Comparison of ENCODE assay signal across 17 cellular contexts in genomic region chr4:3674479-3674851, GRCh38.
"Had no signal": no experiment of that assay in that cellular context is flagged by ENCODE, and none has a peak within 500 bp of the region (broad histone marks: within the 10 kb centered on the region; RNA-seq: fewer than 3 reads in every experiment).

No MANE protein-coding gene starts in this region.

- H3K27ac ChIP-seq: body of pancreas, cardiac muscle cell, left lung, thyroid gland had no signal

- H3K27me3 ChIP-seq: body of pancreas, cardiac muscle cell, thyroid gland had no signal

- DNase-seq: activated CD4-positive, alpha-beta memory T cell treated with anti-CD3 and anti-CD28 coated beads, Interleukin-2, amount 10 ng/mL, durations not matched to agents 7 days and 5 days; activated CD4-positive, alpha-beta T cell treated with anti-CD3 and anti-CD28 coated beads, Interleukin-2, amount 10 ng/mL, durations not matched to agents 24 days and 14 days; activated effector memory CD4-positive, alpha-beta T cell treated with anti-CD3 and anti-CD28 coated beads, Interleukin-2, amount 50 U/mL, for 16 hours; activated naive CD4-positive, alpha-beta T cell treated with anti-CD3 and anti-CD28 coated beads, Interleukin-2, amount 10 ng/mL, durations not matched to agents 7 days and 5 days; activated naive CD8-positive, alpha-beta T cell treated with anti-CD3 and anti-CD28 coated beads, Interleukin-2, amount 50 U/mL, for 24 hours; effector CD4-positive, alpha-beta T cell; mesenchymal stem cell; retina; stimulated activated CD4-positive, alpha-beta T cell treated with anti-CD3 and anti-CD28 coated beads, Interleukin-4, amount 100 ng/mL, for 24 hours; stimulated activated naive CD4-positive, alpha-beta T cell treated with Interleukin-2 at 50 U/mL for 16 hours; thyroid gland had no signal

- H3K36me3 ChIP-seq: cardiac muscle cell, left lung, thyroid gland had no signal

- H3K4me3 ChIP-seq: body of pancreas, cardiac muscle cell, left lung, thyroid gland had no signal

- FAIRE-seq: endometrium, keratinocyte had no signal

- H3K9me3 ChIP-seq: body of pancreas, thyroid gland had no signal

- H3K4me1 ChIP-seq: left lung had no signal

- ATAC-seq: activated CD4-positive, CD25-positive, alpha-beta regulatory T cell treated with anti-CD3 and anti-CD28 coated beads, Interleukin-2, amount 50 U/mL, for 24 hours; activated naive CD8-positive, alpha-beta T cell treated with anti-CD3 and anti-CD28 coated beads, Interleukin-2, amount 50 U/mL, for 24 hours; body of pancreas; left lung had no signal
